ENCODE assay signal across 9 cellular contexts in the genomic region with DNA sequence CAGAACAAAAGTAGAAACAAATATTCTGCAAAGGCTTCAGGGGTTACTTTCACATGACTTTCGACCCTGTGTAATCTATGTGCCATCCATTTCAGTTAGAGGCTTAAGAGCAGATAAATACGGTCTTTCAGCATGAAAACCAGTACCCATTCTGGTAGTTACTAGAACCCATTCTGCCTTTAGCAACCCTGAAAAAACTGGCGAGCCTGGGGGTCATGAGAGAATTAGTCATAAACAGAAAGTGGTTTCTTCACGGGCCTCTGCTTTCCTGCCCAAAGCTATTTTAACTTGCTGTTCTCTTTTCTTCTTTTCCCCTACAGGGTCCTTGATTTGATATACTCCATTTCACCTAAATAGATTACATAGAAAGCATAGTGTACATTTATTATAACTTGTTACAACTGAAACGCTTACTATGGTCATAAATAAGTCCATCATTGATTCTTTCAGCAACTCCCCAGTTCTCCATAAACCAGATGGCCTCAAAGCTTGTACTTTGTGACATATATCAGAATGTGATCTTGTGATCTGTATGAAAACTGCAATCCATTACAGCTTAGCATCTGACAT. TPM values are rescaled to one million over a fixed set of nuclear protein-coding genes. Genes with fewer than 3 reads are reported as not detected.
A peak's percentile ranks its signal among the peaks of the same experiment; 100 is the strongest.
DNase-seq lines count a peak whose midpoint lies in the region; ATAC-seq and TF ChIP-seq lines count a peak whose summit lies in the region.
"Had no signal": no experiment of that assay in that cellular context is flagged by ENCODE, and none has a peak within 500 bp of the region (broad histone marks: within the 10 kb centered on the region; RNA-seq: fewer than 3 reads in every experiment).

No MANE protein-coding gene starts in this region.

- intact Hi-C loops in ovary (cut with DNase I): no loop called here

- no peaks in the 10 kb centered on the region for H3K9me3 ChIP-seq in ovary
- H3K9me3 ChIP-seq: suprapubic skin had no signal

- peak; percentile 72 for ATAC-seq in GM18861 (IDR thresholded peaks at IDR 0.05; ENCODE audit: unreplicated experiment)
- peak; percentile 64 for ATAC-seq in HG02571 (IDR thresholded peaks at IDR 0.05; ENCODE audit: unreplicated experiment)

- no peak for TF ChIP-seq EP300 in ovary (IDR thresholded peaks at IDR 0.05)

- 56 to 68% (median 68%) methylated on average over 5 of the region's 5 CpGs for WGBS in ovary, 3 donors

- no peaks in the 10 kb centered on the region for H3K27me3 ChIP-seq in ovary
- H3K27me3 ChIP-seq: suprapubic skin had no signal

- no peaks in the 10 kb centered on the region for H3K36me3 ChIP-seq in ovary

- no peak for TF ChIP-seq POLR2A in ovary (IDR thresholded peaks at IDR 0.05)

- TF ChIP-seq CTCF in ovary (IDR thresholded peaks at IDR 0.05): no peak

- H3K27ac ChIP-seq in ovary: no peak overlapping the region
- H3K27ac ChIP-seq: suprapubic skin had no signal

- DNase-seq in NCI-H69 (lab: John Stamatoyannopoulos, UW): peak; percentile 29
- DNase-seq in iris pigment epithelial cell (ENCODE audit: low read depth): peak; percentile 54
- no peak for DNase-seq in GOT3 (lab: John Stamatoyannopoulos, UW)
- DNase-seq in nucleus accumbens (lab: John Stamatoyannopoulos, UW): no peak
- DNase-seq in ovary: no peak
- DNase-seq in NCI-H1105 treated with DMSO at 0.1 percent for 48 hours (lab: John Stamatoyannopoulos, UW): no peak

- no peak overlapping the region for H3K4me3 ChIP-seq in ovary
- H3K4me3 ChIP-seq: suprapubic skin had no signal

- no peaks in the 10 kb centered on the region for H3K4me1 ChIP-seq in ovary (ENCODE audit: insufficient read depth)
- H3K4me1 ChIP-seq: suprapubic skin had no signal

RNA-seq across cellular contexts. Expression of a gene that starts 48.3 kb away (rescaled TPM):
- 10 to 100 TPM; 33.4 to 50.1 (median 40.8) TPM for total RNA-seq in ovary
- polyA plus RNA-seq in ovary: 10 to 100 TPM; 21.2 to 35.7 TPM

RNA-seq across cellular contexts. Expression of a gene that starts 59.5 kb away (rescaled TPM):
- total RNA-seq in ovary: 10 to 100 TPM in 1 of 7 donors, 1 to 10 TPM in 5, under 1 TPM in 1; 0.60 to 16.8 (median 1.3) TPM
- polyA plus RNA-seq in ovary: 1 to 10 TPM in 1 of 2 donors, under 1 TPM in 1; 0.46 to 5.6 TPM

Comparison
In these comparisons a context has a peak if more than half of its experiments do, and no peak if none do; other contexts are left out.
1. DNase-seq: peak in NCI-H69 (single experiment) and iris pigment epithelial cell (single experiment); none in GOT3 (single experiment), nucleus accumbens (0 of 56), ovary (0 of 5) and NCI-H1105 treated with DMSO at 0.1 percent for 48 hours (single experiment).